In the genomic region with DNA sequence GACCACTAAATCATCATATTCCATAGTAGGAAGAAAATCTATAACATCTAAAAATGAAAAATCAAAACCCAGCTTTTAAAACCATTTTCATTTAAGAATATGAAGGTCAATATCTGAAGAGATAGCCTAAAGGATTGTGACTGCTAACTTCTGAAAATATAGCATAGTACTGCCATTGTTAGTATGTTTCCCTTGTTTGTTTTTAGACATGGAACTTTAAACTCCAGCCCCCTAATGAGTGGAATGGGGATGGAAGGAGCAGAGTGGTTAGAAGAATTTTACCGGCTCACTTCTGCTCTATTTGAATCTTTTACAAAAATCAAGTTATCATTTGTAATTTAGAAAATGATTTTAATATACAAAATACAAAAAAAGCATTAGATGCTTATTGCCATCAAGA, we compare ENCODE assay signal across 29 cellular contexts.
"Had no signal": no experiment of that assay in that cellular context is flagged by ENCODE, and none has a peak within 500 bp of the region (broad histone marks: within the 10 kb centered on the region; RNA-seq: fewer than 3 reads in every experiment).

No MANE protein-coding gene starts in this region.

- H3K27ac ChIP-seq: colonic mucosa, coronary artery, dorsolateral prefrontal cortex, epithelial cell of prostate, esophagus muscularis mucosa, esophagus squamous epithelium, foreskin keratinocyte, gastrocnemius medialis, gastroesophageal sphincter, heart left ventricle, heart right ventricle had no signal

- DNase-seq: colonic mucosa; cortex of kidney; dermis blood vessel endothelial cell; dorsolateral prefrontal cortex; effector CD4-positive, alpha-beta T cell; effector CD8-positive, alpha-beta T cell; effector memory CD4-positive, alpha-beta T cell; effector memory CD8-positive, alpha-beta T cell; endodermal cell; erythroblast; esophagus squamous epithelium; foreskin fibroblast; foreskin keratinocyte; foreskin melanocyte; gastrocnemius medialis; glutamatergic neuron; head of caudate nucleus; heart left ventricle; heart right ventricle had no signal

- H3K9me3 Mint-ChIP-seq: dendritic cell treated with granulocyte-macrophage colony-stimulating factor and Interleukin-4, amounts not matched to agents 40 ng/mL and 50 ng/mL, for 4 days; effector memory CD8-positive, alpha-beta T cell; endodermal cell had no signal

- H3K4me1 Mint-ChIP-seq: endodermal cell had no signal

- H3K27me3 ChIP-seq: colonic mucosa, dorsolateral prefrontal cortex, esophagus muscularis mucosa, esophagus squamous epithelium, foreskin keratinocyte, gastrocnemius medialis, gastroesophageal sphincter, heart left ventricle, heart right ventricle had no signal

- H3K4me1 ChIP-seq: colonic mucosa, esophagus muscularis mucosa, esophagus squamous epithelium, foreskin keratinocyte, gastrocnemius medialis, gastroesophageal sphincter, heart left ventricle, heart right ventricle had no signal

- H3K9me3 ChIP-seq: colonic mucosa, esophagus muscularis mucosa, esophagus squamous epithelium, gastrocnemius medialis, gastroesophageal sphincter, heart left ventricle, heart right ventricle had no signal

- H3K36me3 ChIP-seq: colonic mucosa, esophagus muscularis mucosa, esophagus squamous epithelium, gastrocnemius medialis, gastroesophageal sphincter, heart left ventricle, heart right ventricle had no signal

- H3K4me3 Mint-ChIP-seq: dendritic cell treated with granulocyte-macrophage colony-stimulating factor and Interleukin-4, amounts not matched to agents 40 ng/mL and 50 ng/mL, for 4 days; effector memory CD8-positive, alpha-beta T cell; endodermal cell had no signal

- ATAC-seq: effector memory CD8-positive, alpha-beta T cell; esophagus mucosa; foreskin keratinocyte; gastrocnemius medialis; gastroesophageal sphincter; heart left ventricle; heart right ventricle had no signal

- H3K27ac Mint-ChIP-seq: dendritic cell treated with granulocyte-macrophage colony-stimulating factor and Interleukin-4, amounts not matched to agents 40 ng/mL and 50 ng/mL, for 4 days; effector memory CD8-positive, alpha-beta T cell; endodermal cell had no signal

- FAIRE-seq: colon, endometrium, endothelial cell of umbilical vein, frontal cortex had no signal

- H3K27me3 Mint-ChIP-seq: dendritic cell treated with granulocyte-macrophage colony-stimulating factor and Interleukin-4, amounts not matched to agents 40 ng/mL and 50 ng/mL, for 4 days; effector memory CD8-positive, alpha-beta T cell had no signal

- H3K4me3 ChIP-seq: colonic mucosa, coronary artery, dorsolateral prefrontal cortex, esophagus muscularis mucosa, esophagus squamous epithelium, gastrocnemius medialis, gastroesophageal sphincter, heart left ventricle, heart right ventricle had no signal
